In genomic region chr14:32075636-32076277, GRCh38 we compare ENCODE assay signal across 8 cellular contexts. TPM values are rescaled to one million over a fixed set of nuclear protein-coding genes. Genes with fewer than 3 reads are reported as not detected.
DNase-seq lines count a peak whose midpoint lies in the region; ATAC-seq and TF ChIP-seq lines count a peak whose summit lies in the region.

No MANE protein-coding gene starts in this region.

- H3K9me3 Mint-ChIP-seq in activated naive CD4-positive, alpha-beta T cell treated with anti-CD3 and anti-CD28 coated beads, Interleukin-2, amount 50 U/mL, for 72 hours: no peaks in the 10 kb centered on the region
- H3K9me3 Mint-ChIP-seq in osteocyte (ENCODE audit: unreplicated experiment): no peaks in the 10 kb centered on the region

- peak overlapping the region; percentile 97 for H3K27ac ChIP-seq in cardiac muscle cell

- DNase-seq in BJ (ENCODE audit: low read depth): no peak
- peak; percentile 95 for DNase-seq in HuH-7.5 (ENCODE audit: low spot score)
- peak in 1 of 2 donors; percentile 10 for DNase-seq in activated naive CD4-positive, alpha-beta T cell treated with anti-CD3 and anti-CD28 coated beads, Interleukin-2, amount 50 U/mL, for 72 hours (ENCODE audit: low spot score in 2 of 2)
- peak; percentile 24 to 39 for DNase-seq in cardiac muscle cell (ENCODE audit: low read depth in 1 of 2, low spot score in 1 of 2)
- DNase-seq in osteocyte (ENCODE audit: extremely low spot score, unreplicated experiment): peak; percentile 87
- DNase-seq in NCI-H82 (lab: John Stamatoyannopoulos, UW): no peak

- ATAC-seq in GM19035 (IDR thresholded peaks at IDR 0.05; ENCODE audit: unreplicated experiment) (peak; percentile 24), GM18519 (IDR thresholded peaks at IDR 0.05; ENCODE audit: low FRiP score, unreplicated experiment) (no peak)
- peak; percentile 16 to 20 for ATAC-seq in activated naive CD4-positive, alpha-beta T cell treated with anti-CD3 and anti-CD28 coated beads, Interleukin-2, amount 50 U/mL, for 72 hours

- H3K27ac Mint-ChIP-seq in activated naive CD4-positive, alpha-beta T cell treated with anti-CD3 and anti-CD28 coated beads, Interleukin-2, amount 50 U/mL, for 72 hours: peak overlapping the region; percentile 81 to 89
- H3K27ac Mint-ChIP-seq in osteocyte (ENCODE audit: unreplicated experiment): peak overlapping the region; percentile 99

- POLR2A ChIA-PET in BJ (lab: Charles Lee): interaction anchor here (0.6 to 1.3 kb wide), 6 partner anchors 135 to 1362 kb away, joined by 3 to 22 read pairs (median 4); no protein-coding TSS in a partner anchor

- H3K27me3 ChIP-seq in BJ (ENCODE audit: control insufficient read depth, insufficient read depth, low read length): no peaks in the 10 kb centered on the region
- H3K27me3 ChIP-seq in cardiac muscle cell: no peaks in the 10 kb centered on the region

- CTCF ChIA-PET in BJ (lab: Yijun Ruan, JAX): interaction anchor here (0.6 to 8.5 kb wide), 7 partner anchors 143 to 907 kb away, joined by 3 to 83 read pairs (median 4); no protein-coding TSS in a partner anchor

- H3K36me3 ChIP-seq in BJ (ENCODE audit: control insufficient read depth, insufficient read depth, low read length) (no peaks in the 10 kb centered on the region), cardiac muscle cell (no peaks in the 10 kb centered on the region)

- TF ChIP-seq CTCF in BJ (IDR thresholded peaks at IDR 0.05; ENCODE audit: insufficient read depth, low read depth, low read length) (no peak), cardiac muscle cell (IDR thresholded peaks at IDR 0.05; ENCODE audit: low read depth, low read length) (no peak), osteocyte (IDR thresholded peaks at IDR 0.05) (no peak)

- peak overlapping the region; percentile 96 for H3K4me3 Mint-ChIP-seq in osteocyte (ENCODE audit: unreplicated experiment)

- no peaks in the 10 kb centered on the region for H3K27me3 Mint-ChIP-seq in osteocyte (ENCODE audit: unreplicated experiment)

- peaks cover 8 to 11% of the 10 kb centered on the region in 2 donors for H3K36me3 Mint-ChIP-seq in activated naive CD4-positive, alpha-beta T cell treated with anti-CD3 and anti-CD28 coated beads, Interleukin-2, amount 50 U/mL, for 72 hours
- H3K36me3 Mint-ChIP-seq in osteocyte (ENCODE audit: unreplicated experiment): no peaks in the 10 kb centered on the region

- H3K4me3 ChIP-seq in BJ (ENCODE audit: low read depth, low read length) (peak overlapping the region; percentile 53), cardiac muscle cell (peak overlapping the region; percentile 66)

- H3K4me1 ChIP-seq in cardiac muscle cell (ENCODE audit: low read depth): peaks cover 27% of the 10 kb centered on the region

- peaks cover 31% of the 10 kb centered on the region for H3K4me1 Mint-ChIP-seq in osteocyte (ENCODE audit: unreplicated experiment)

- H3K9me3 ChIP-seq in cardiac muscle cell (ENCODE audit: low read depth): no peaks in the 10 kb centered on the region

RNA-seq across cellular contexts. Expression of gene ARHGAP5, which starts 1.3 kb away (rescaled TPM):
- 17.4 and 43.1 TPM in 2 replicates for polyA plus RNA-seq in BJ (2011; rRNA removed)
- 27.9 and 35.2 TPM in 2 replicates for polyA minus RNA-seq in BJ (2011; rRNA and poly(A)+ RNA removed)
- total RNA-seq in activated naive CD4-positive, alpha-beta T cell treated with anti-CD3 and anti-CD28 coated beads, Interleukin-2, amount 50 U/mL, for 72 hours: 10 to 100 TPM; 35.2 to 52.2 TPM
- 63.0 and 77.5 TPM in 2 replicates for total RNA-seq in cardiac muscle cell
- polyA plus RNA-seq in cardiac muscle cell: 12.9 and 26.6 TPM in 2 replicates
- 83.3 and 87.1 TPM in 2 replicates for total RNA-seq in osteocyte

Comparison
In these comparisons a context has a peak if more than half of its experiments do, and no peak if none do; other contexts are left out.
1. DNase-seq: peak in HuH-7.5 (single experiment), cardiac muscle cell (2 of 2) and osteocyte (single experiment); none in BJ (single experiment) and NCI-H82 (single experiment).